Comparison of ENCODE assay signal across 21 cellular contexts in the genomic region with DNA sequence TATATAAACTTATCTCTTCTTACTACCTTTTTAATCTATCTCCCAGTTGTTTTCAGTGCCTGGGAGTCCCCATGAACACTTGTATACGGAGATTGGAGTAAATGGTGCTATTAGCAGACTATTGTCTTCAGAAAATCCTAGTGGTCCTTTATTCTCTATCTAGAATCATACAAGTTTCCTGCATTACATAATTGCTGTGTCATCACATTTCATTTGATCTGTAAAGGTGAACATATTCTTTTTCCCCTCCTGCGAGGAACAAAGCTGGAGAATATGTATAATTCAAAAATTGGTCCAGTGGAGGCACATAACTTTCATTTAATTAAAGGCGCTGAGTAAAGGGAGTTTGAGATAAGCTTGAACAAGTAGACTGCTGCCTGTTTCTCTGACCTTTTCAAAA.
DNase-seq lines count a peak whose midpoint lies in the region; ATAC-seq, FAIRE-seq and TF ChIP-seq lines count a peak whose summit lies in the region.
"Had no signal": no experiment of that assay in that cellular context is flagged by ENCODE, and none has a peak within 500 bp of the region (broad histone marks: within the 10 kb centered on the region; RNA-seq: fewer than 3 reads in every experiment).

No MANE protein-coding gene starts in this region.

- no peak for ATAC-seq in HepG2
- ATAC-seq in right lobe of liver, result no peak
- no peak for ATAC-seq in WTC11

- H3K14ac ChIP-seq in H1 (ENCODE audit: insufficient read length), result no peak overlapping the region

- POLR2A ChIA-PET in HepG2 (lab: Yijun Ruan, JAX), result no interaction called here
- POLR2A ChIA-PET in WTC11 (lab: Charles Lee), result no interaction called here
- POLR2A ChIA-PET in H1 (lab: Charles Lee; ENCODE audit: partially characterized antibody), result interaction anchor here (0.6 to 1.2 kb wide), 2 partner anchors 58 to 143 kb away, joined by 3 read pairs; no protein-coding TSS in a partner anchor

- H3K9ac ChIP-seq in HepG2 (ENCODE audit: insufficient read depth, low read depth, low read length) (no peak overlapping the region), H1 (replicated peaks in 1 of 4; ENCODE audit: extremely low read depth in 1 of 4, low read depth in 3 of 4, low read length in 3 of 4) (no peak overlapping the region), smooth muscle cell (ENCODE audit: low read depth) (no peak overlapping the region)

- no peaks in the 10 kb centered on the region for H3K27me3 Mint-ChIP-seq in WTC11 (ENCODE audit: low read depth)

- no peak overlapping the region for H3K4me3 ChIP-seq in HepG2 (replicated peaks in 1 of 3; ENCODE audit: insufficient read depth in 1 of 3, low read depth in 2 of 3, low read length in 3 of 3)
- no peak overlapping the region for H3K4me3 ChIP-seq in right lobe of liver
- H3K4me3 ChIP-seq in H1 (ENCODE audit: extremely low read depth in 1 of 4, insufficient read depth in 2 of 4, low read depth in 3 of 4, low read length in 4 of 4), result no peak overlapping the region
- H3K4me3 ChIP-seq in smooth muscle cell, result no peak overlapping the region

- TF ChIP-seq RAD21 in HepG2 (CRISPR knock-in tag; IDR thresholded peaks at IDR 0.05) (no peak), H1 (IDR thresholded peaks at IDR 0.05 in 1 of 2, conservative IDR thresholded peaks at IDR 0.05 in 1 of 2; ENCODE audit: low read depth in 2 of 2, low read length in 2 of 2) (no peak)

- no peaks in the 10 kb centered on the region for H3K9me3 Mint-ChIP-seq in WTC11

- H3K36me3 Mint-ChIP-seq in WTC11, result no peaks in the 10 kb centered on the region
- H3K36me3 Mint-ChIP-seq: CD4-positive, alpha-beta memory T cell had no signal

- no peaks in the 10 kb centered on the region; the same call in 1 of the 2 replicates for H4K20me1 ChIP-seq in HepG2 (ENCODE audit: insufficient read depth, low read length)
- no peaks in the 10 kb centered on the region for H4K20me1 ChIP-seq in H1 (replicated peaks in 1 of 2; ENCODE audit: control insufficient read depth in 1 of 2, insufficient read depth in 2 of 2, low read length in 2 of 2)
- H4K20me1 ChIP-seq in smooth muscle cell (ENCODE audit: low read depth), result peaks cover 67% of the 10 kb centered on the region

- H3K4me1 ChIP-seq in HepG2 (ENCODE audit: insufficient read depth, low read length) (no peaks in the 10 kb centered on the region), right lobe of liver (no peaks in the 10 kb centered on the region), H1 (replicated peaks in 1 of 4; ENCODE audit: control insufficient read depth in 3 of 4, insufficient read depth in 4 of 4, low read length in 3 of 4) (peaks cover 0 to 15% (median 5%) of the 10 kb centered on the region in 4 experiments; a peak in 3 of 7 replicates), smooth muscle cell (ENCODE audit: low read depth) (no peaks in the 10 kb centered on the region)

- H3K79me2 ChIP-seq in HepG2 (ENCODE audit: insufficient read depth, low read length), result no peaks in the 10 kb centered on the region
- H3K79me2 ChIP-seq in H1 (ENCODE audit: control insufficient read depth in 1 of 2, insufficient read depth in 2 of 2, low read length in 2 of 2), result peaks cover 0 to 42% of the 10 kb centered on the region in 2 experiments; a peak in 2 of 4 replicates
- no peaks in the 10 kb centered on the region for H3K79me2 ChIP-seq in smooth muscle cell (ENCODE audit: low read depth)

- no peak for TF ChIP-seq CTCF in HepG2 (CRISPR knock-in tag; IDR thresholded peaks at IDR 0.05)
- no peak for TF ChIP-seq CTCF in right lobe of liver (IDR thresholded peaks at IDR 0.05)
- TF ChIP-seq CTCF in WTC11 (IDR thresholded peaks at IDR 0.05), result no peak
- TF ChIP-seq CTCF in H1 (IDR thresholded peaks at IDR 0.05; ENCODE audit: control extremely low read depth in 1 of 3, insufficient read depth in 1 of 3, low read depth in 1 of 3, low read length in 3 of 3), result no peak
- no peak for TF ChIP-seq CTCF in smooth muscle cell (IDR thresholded peaks at IDR 0.05; ENCODE audit: borderline replicate concordance, insufficient read depth, poor library complexity, severe bottlenecking)

- no peak overlapping the region for H3K4me2 ChIP-seq in HepG2 (ENCODE audit: low read depth, low read length)
- H3K4me2 ChIP-seq in H1 (ENCODE audit: insufficient read depth in 1 of 2, low read depth in 2 of 2, low read length in 2 of 2), result no peak overlapping the region
- H3K4me2 ChIP-seq in smooth muscle cell, result peak overlapping the region; percentile 38

- H3K4me1 Mint-ChIP-seq in WTC11, result peaks cover 69% of the 10 kb centered on the region
- H3K4me1 Mint-ChIP-seq: CD4-positive, alpha-beta memory T cell had no signal

- H2AFZ ChIP-seq in HepG2 (ENCODE audit: low read length) (no peak overlapping the region), H1 (ENCODE audit: low read length) (no peak overlapping the region), smooth muscle cell (ENCODE audit: low read depth) (no peak overlapping the region)

- no peaks in the 10 kb centered on the region for H3K36me3 ChIP-seq in HepG2 (replicated peaks in 1 of 2; ENCODE audit: control insufficient read depth in 1 of 2, insufficient read depth in 2 of 2, low read length in 2 of 2)
- no peaks in the 10 kb centered on the region for H3K36me3 ChIP-seq in right lobe of liver
- H3K36me3 ChIP-seq in H1 (ENCODE audit: control insufficient read depth in 2 of 4, insufficient read depth in 4 of 4, low read length in 3 of 4), result no peaks in the 10 kb centered on the region
- no peaks in the 10 kb centered on the region for H3K36me3 ChIP-seq in smooth muscle cell (ENCODE audit: low read depth)

- no peak overlapping the region for H2BK20ac ChIP-seq in H1 (ENCODE audit: low read length)

- TF ChIP-seq EP300 in HepG2 (IDR thresholded peaks at IDR 0.05; ENCODE audit: low read depth in 2 of 2, low read length in 2 of 2) (no peak), HepG2 (CRISPR knock-in tag; IDR thresholded peaks at IDR 0.05; ENCODE audit: borderline replicate concordance) (no peak), H1 (IDR thresholded peaks at IDR 0.05; ENCODE audit: borderline replicate concordance in 1 of 2, low read depth in 2 of 2, low read length in 2 of 2) (no peak)

- CTCF ChIA-PET in HepG2 (lab: Yijun Ruan, JAX; ENCODE audit: low intra/inter-chr PET ratio, low total read pairs), result no interaction called here
- CTCF ChIA-PET in WTC11 (lab: Charles Lee), result interaction anchor here (0.6 kb wide), 1 partner anchor 16 kb away, joined by 3 read pairs; no protein-coding TSS in a partner anchor
- CTCF ChIA-PET in H1 (lab: Charles Lee; ENCODE audit: partially characterized antibody), result interaction anchor here (0.5 to 2.2 kb wide), 4 partner anchors 15 to 123 kb away, joined by 3 to 5 read pairs (median 4); no protein-coding TSS in a partner anchor

- no peak overlapping the region for H3K4ac ChIP-seq in H1 (replicated peaks; ENCODE audit: insufficient read length, low read depth, low read length)

- DNase-seq in HepG2 (ENCODE audit: low spot score) (no peak), right lobe of liver (no peak), WTC11 (ENCODE audit: low spot score) (no peak), H1 (ENCODE audit: low read depth in 1 of 2, low spot score in 2 of 2) (no peak), smooth muscle cell (lab: John Stamatoyannopoulos, UW; ENCODE audit: unreplicated experiment) (no peak), NCI-H146 (lab: John Stamatoyannopoulos, UW) (no peak)
- no peak for DNase-seq in activated CD4-positive, CD25-positive, alpha-beta regulatory T cell (lab: John Stamatoyannopoulos, UW)
- no peak for DNase-seq in activated CD8-positive, alpha-beta memory T cell treated with anti-CD3 and anti-CD28 coated beads, Interleukin-2, amount 50 U/mL, for 4 hours
- DNase-seq: 8988T; C1 segment of cervical spinal cord; Calu3; CD4-positive, alpha-beta memory T cell; COR-L47; DMS53; DMS79 treated with DMSO at 0.1 percent for 48 hours; GF-D8; GOT3; H7; HCEC 1CT had no signal

- TF ChIP-seq POLR2A in HepG2 (IDR thresholded peaks at IDR 0.05; ENCODE audit: insufficient read depth in 1 of 2, low read depth in 2 of 2, low read length in 2 of 2), result no peak
- no peak for TF ChIP-seq POLR2A in right lobe of liver (IDR thresholded peaks at IDR 0.05)
- TF ChIP-seq POLR2A in H1 (IDR thresholded peaks at IDR 0.05; ENCODE audit: control extremely low read depth in 1 of 2, low read depth in 2 of 2, low read length in 2 of 2), result no peak

- FAIRE-seq in HepG2 (lab: Jason Lieb, UNC) (no peak), H1 (lab: Jason Lieb, UNC) (no peak)
- FAIRE-seq: GM12891, GM18507 had no signal

- in situ Hi-C loops in HepG2 (cut with HindIII; ENCODE audit: extremely low pct_ligation_motif_present, low pct_unique_long_range_greater_than_20kb), result no loop called here

- H3K27ac Mint-ChIP-seq in WTC11, result peak overlapping the region; percentile 19; the same call in 1 of the 2 replicates
- H3K27ac Mint-ChIP-seq: CD4-positive, alpha-beta memory T cell had no signal

- H2BK12ac ChIP-seq in H1 (ENCODE audit: low read depth, low read length), result no peak overlapping the region

- H3K23me2 ChIP-seq in H1 (ENCODE audit: low read depth, low read length), result no peaks in the 10 kb centered on the region

- no peak overlapping the region for H2BK5ac ChIP-seq in H1 (ENCODE audit: low read depth, low read length)

- no peak overlapping the region for H4K91ac ChIP-seq in H1 (replicated peaks; ENCODE audit: insufficient read length, low read length)

- no TSS peak for BruUV-seq in HepG2 (replicated peaks; lab: Mats Ljungman, UMichigan)

- no peak overlapping the region for H3K23ac ChIP-seq in H1 (ENCODE audit: insufficient read length)

- H3K9me3 ChIP-seq in HepG2 (ENCODE audit: low read length) (no peaks in the 10 kb centered on the region), right lobe of liver (no peaks in the 10 kb centered on the region), H1 (ENCODE audit: insufficient read depth in 2 of 2, low read depth in 1 of 2, low read length in 1 of 2) (no peaks in the 10 kb centered on the region), smooth muscle cell (replicated peaks; ENCODE audit: low read depth) (no peaks in the 10 kb centered on the region)

- H2BK15ac ChIP-seq in H1 (ENCODE audit: low read length), result no peak overlapping the region

- no peak overlapping the region for H4K5ac ChIP-seq in H1 (ENCODE audit: insufficient read length, low read depth, low read length)

- intact Hi-C loops in HepG2 (cut with micrococcal nuclease; ENCODE audit: unreplicated experiment), result no loop called here
- intact Hi-C loops in right lobe of liver (cut with DNase I), result no loop called here

- no peak overlapping the region for H2AK5ac ChIP-seq in H1 (ENCODE audit: low read depth, low read length)

- H3K56ac ChIP-seq in H1 (replicated peaks; ENCODE audit: insufficient read length, low read depth, low read length), result no peak overlapping the region

- no peaks in the 10 kb centered on the region for H3K27me3 ChIP-seq in HepG2 (ENCODE audit: control insufficient read depth in 1 of 2, insufficient read depth in 2 of 2, low read length in 2 of 2)
- no peaks in the 10 kb centered on the region for H3K27me3 ChIP-seq in right lobe of liver
- H3K27me3 ChIP-seq in H1 (replicated peaks in 1 of 4; ENCODE audit: control insufficient read depth in 3 of 4, extremely low read depth in 1 of 4, insufficient read depth in 3 of 4, low read length in 3 of 4), result no peaks in the 10 kb centered on the region
- H3K27me3 ChIP-seq in smooth muscle cell (ENCODE audit: low read depth), result no peaks in the 10 kb centered on the region

- no peak overlapping the region for H4K8ac ChIP-seq in H1 (ENCODE audit: extremely low read depth, insufficient read depth, low read length)

- H3F3A ChIP-seq in smooth muscle cell (ENCODE audit: low read depth), result no peaks in the 10 kb centered on the region

- no peak overlapping the region for H3K18ac ChIP-seq in H1 (ENCODE audit: extremely low read depth, low read length)

- 95% methylated on average over 3 of the region's 3 CpGs for WGBS in HepG2 (ENCODE audit: low lambda C conversion rate)
- WGBS in right lobe of liver (ENCODE audit: insufficient coverage, low coverage, low lambda C conversion rate, missing lambda C conversion rate), result 91% methylated on average over 3 of the region's 3 CpGs
- 86% methylated on average over 3 of the region's 3 CpGs; no CpG with 5 or more reads in 1 of the 2 experiments for WGBS in H1 (ENCODE audit: extremely low coverage in 1 of 2, insufficient coverage in 1 of 2, insufficient read length in 1 of 2, insufficient replicate concordance in 2 of 2, low coverage in 1 of 2, low lambda C conversion rate in 2 of 2, missing lambda C conversion rate in 1 of 2), 2 experiments
- 92% methylated on average over 3 of the region's 3 CpGs for WGBS in smooth muscle cell (ENCODE audit: low lambda C conversion rate)

- H3K27ac ChIP-seq in HepG2 (ENCODE audit: extremely low read length, insufficient read depth, low read length), result no peak overlapping the region
- no peak overlapping the region for H3K27ac ChIP-seq in right lobe of liver
- no peak overlapping the region for H3K27ac ChIP-seq in H1 (ENCODE audit: low read depth, low read length)
- no peak overlapping the region for H3K27ac ChIP-seq in smooth muscle cell (ENCODE audit: low read depth)

- no peak overlapping the region for H2BK120ac ChIP-seq in H1 (replicated peaks; ENCODE audit: low read depth, low read length)

- no peaks in the 10 kb centered on the region; the same call in 1 of the 2 replicates for H3K79me1 ChIP-seq in H1 (ENCODE audit: low read depth, low read length)

- no peak overlapping the region for H3K4me3 Mint-ChIP-seq in WTC11
- H3K4me3 Mint-ChIP-seq: CD4-positive, alpha-beta memory T cell had no signal
